In genomic region chr20:45890077-45890996, GRCh38 we compare ENCODE assay signal across 8 cellular contexts. TPM values are rescaled to one million over a fixed set of nuclear protein-coding genes. Genes with fewer than 3 reads are reported as not detected.
DNase-seq lines count a peak whose midpoint lies in the region; ATAC-seq, FAIRE-seq and TF ChIP-seq lines count a peak whose summit lies in the region.

No MANE protein-coding gene starts in this region.

- ATAC-seq in HG03280 (IDR thresholded peaks at IDR 0.05; ENCODE audit: unreplicated experiment) (peak; percentile 31), Right ventricle myocardium superior (ENCODE audit: poor library complexity) (peak; percentile 73), GM21737 (IDR thresholded peaks at IDR 0.05; ENCODE audit: unreplicated experiment) (no peak)

- H2AFZ ChIP-seq in osteoblast (ENCODE audit: low read length) = peak overlapping the region; percentile 83

- 9 to 45% (median 12%) methylated on average over 7 to 79 of the region's 79 CpGs for WGBS in adrenal gland, 4 donors

- H3K4me2 ChIP-seq in osteoblast (ENCODE audit: insufficient read depth, low read length) = peak overlapping the region; percentile 94

- FAIRE-seq in urothelium cell line (lab: Jason Lieb, UNC) = no peak

- H3K9me3 ChIP-seq in adrenal gland (replicated peaks in 1 of 3) = no peaks in the 10 kb centered on the region
- H3K9me3 ChIP-seq in osteoblast (ENCODE audit: low read depth, low read length) = no peaks in the 10 kb centered on the region

- peak overlapping the region; percentile 67 to 96 (median 91) for H3K27ac ChIP-seq in adrenal gland
- H3K27ac ChIP-seq in osteoblast (ENCODE audit: low read depth, low read length) = peak overlapping the region; percentile 83

- peaks cover 25% of the 10 kb centered on the region for H3K79me2 ChIP-seq in osteoblast (ENCODE audit: insufficient read depth, low read length)

- peak overlapping the region in 3 of 4 donors; percentile 4 to 71 (median 64) for H3K4me3 ChIP-seq in adrenal gland
- H3K4me3 ChIP-seq in osteoblast (ENCODE audit: insufficient read depth, low read length) = peak overlapping the region; percentile 86

- no peak for TF ChIP-seq POLR2A in adrenal gland (IDR thresholded peaks at IDR 0.05)

- H3K27me3 ChIP-seq in adrenal gland = no peaks in the 10 kb centered on the region
- no peaks in the 10 kb centered on the region for H3K27me3 ChIP-seq in osteoblast (ENCODE audit: insufficient read depth, low read length)

- H3K4me1 ChIP-seq in adrenal gland (replicated peaks in 1 of 2) = peaks cover 28 to 51% of the 10 kb centered on the region in 2 donors
- peaks cover 26% of the 10 kb centered on the region for H3K4me1 ChIP-seq in osteoblast (ENCODE audit: insufficient read depth, low read length)

- DNase-seq in adrenal gland (peak; percentile 68 to 90 (median 73)), Right ventricle myocardium superior (peak; percentile 90), osteoblast (ENCODE audit: insufficient read length, low spot score, missing footprints) (peak; percentile 92), urothelium cell line (ENCODE audit: low spot score) (peak; percentile 79)

- peaks cover 14% of the 10 kb centered on the region for H4K20me1 ChIP-seq in osteoblast (ENCODE audit: insufficient read depth, low read length)

- H3K36me3 ChIP-seq in adrenal gland (replicated peaks in 1 of 2) (peaks cover 0 to 44% of the 10 kb centered on the region in 2 donors), osteoblast (ENCODE audit: insufficient read depth, low read length) (peaks cover 29% of the 10 kb centered on the region)

- intact Hi-C loops in adrenal gland (cut with DNase I) = no loop called here
- intact Hi-C loops in Right ventricle myocardium superior (cut with DNase I) = loop anchor here (5.0 kb wide), 1 partner anchor 42 kb away; the partner anchor contains the start of gene PCIF1

- peak; percentile 65 for TF ChIP-seq CTCF in GM12873 (IDR thresholded peaks at IDR 0.05; ENCODE audit: insufficient read depth, low read depth, low read length, missing control alignments)
- peak; percentile 25 to 56 (median 44) for TF ChIP-seq CTCF in adrenal gland (IDR thresholded peaks at IDR 0.05)
- peak; percentile 69 for TF ChIP-seq CTCF in osteoblast (IDR thresholded peaks at IDR 0.05; ENCODE audit: extremely low read depth, low read depth, low read length)

TF ChIP-seq in PFSK-1, 5 proteins besides CTCF, POLR2A, EP300 and RAD21:
- TF ChIP-seq SIN3A (IDR thresholded peaks at IDR 0.05; ENCODE audit: borderline replicate concordance, insufficient read depth, low read length) (no peak), REST (IDR thresholded peaks at IDR 0.05; ENCODE audit: insufficient read depth in 1 of 2, low read depth in 2 of 2, low read length in 2 of 2) (no peak), POLR2AphosphoS5 (IDR thresholded peaks at IDR 0.05; ENCODE audit: low read depth, low read length) (no peak), FOXP2 (optimal IDR thresholded peaks at IDR 0.05; ENCODE audit: borderline replicate concordance, extremely low read depth, extremely low read length, insufficient read depth) (peak; percentile 3)
TF ChIP-seq in PFSK-1: peak in this region for 1.

RNA-seq across cellular contexts. Expression of gene NEURL2, which starts 0.7 kb away (rescaled TPM):
- 3.5 TPM for polyA plus RNA-seq in PFSK-1 (2012; ENCODE audit: insufficient read length, low read depth)
- total RNA-seq in adrenal gland (10 to 100 TPM in 6 of 8 donors, 1 to 10 TPM in 2; 6.0 to 36.4 (median 16.0) TPM), Right ventricle myocardium superior (6.5 TPM), osteoblast (4.7 and 7.1 TPM in 2 replicates)
- 10 to 100 TPM in 1 of 3 donors, 1 to 10 TPM in 2; 1.0 to 19.1 (median 7.2) TPM for polyA plus RNA-seq in adrenal gland

RNA-seq across cellular contexts. Expression of gene CTSA, which starts 0.8 kb away (rescaled TPM):
- 253 TPM for polyA plus RNA-seq in PFSK-1 (2012; ENCODE audit: insufficient read length, low read depth)
- total RNA-seq in adrenal gland (100 to 1,000 TPM; 306 to 776 (median 549) TPM), Right ventricle myocardium superior (113 TPM), osteoblast (157 and 181 TPM in 2 replicates)
- polyA plus RNA-seq in adrenal gland = 100 to 1,000 TPM; 517 to 854 (median 731) TPM

RNA-seq across cellular contexts. Expression of gene SPATA25, which starts 2.9 kb away (rescaled TPM):
- polyA plus RNA-seq in PFSK-1 (2012; ENCODE audit: insufficient read length, low read depth) = 1.4 TPM
- total RNA-seq in adrenal gland (10 to 100 TPM in 1 of 8 donors, 1 to 10 TPM in 5, under 1 TPM in 1, not detected in 1; 0.35 to 12.5 (median 2.9) TPM), Right ventricle myocardium superior (1.7 TPM), osteoblast (1.2 and 1.4 TPM in 2 replicates)
- 1 to 10 TPM in 1 of 3 donors, under 1 TPM in 2; 0.29 to 3.5 (median 0.57) TPM for polyA plus RNA-seq in adrenal gland

RNA-seq across cellular contexts. Expression of gene ZSWIM1, which starts 9.3 kb away (rescaled TPM):
- polyA plus RNA-seq in PFSK-1 (2012; ENCODE audit: insufficient read length, low read depth) = 5.6 TPM
- total RNA-seq in adrenal gland = 10 to 100 TPM; 15.9 to 22.1 (median 19.9) TPM
- polyA plus RNA-seq in adrenal gland = 10 to 100 TPM in 1 of 3 donors, 1 to 10 TPM in 2; 4.2 to 19.2 (median 5.6) TPM
- 10.1 TPM for total RNA-seq in Right ventricle myocardium superior
- total RNA-seq in osteoblast = 7.6 and 8.8 TPM in 2 replicates

RNA-seq across cellular contexts. Expression of gene PLTP, which starts 21.6 kb away (rescaled TPM):
- polyA plus RNA-seq in PFSK-1 (2012; ENCODE audit: insufficient read length, low read depth) = 8.6 TPM
- total RNA-seq in adrenal gland (1,000 to 10,000 TPM in 2 of 8 donors, 100 to 1,000 TPM in 6; 225 to 1,158 (median 552) TPM), Right ventricle myocardium superior (118 TPM), osteoblast (15.3 and 21.7 TPM in 2 replicates)
- 100 to 1,000 TPM; 126 to 366 (median 157) TPM for polyA plus RNA-seq in adrenal gland
